In genomic region chr9:125043148-125043547, GRCh38 we compare ENCODE assay signal across 11 cellular contexts.
"Had no signal": no experiment of that assay in that cellular context is flagged by ENCODE, and none has a peak within 500 bp of the region (broad histone marks: within the 10 kb centered on the region; RNA-seq: fewer than 3 reads in every experiment).

No MANE protein-coding gene starts in this region.

- H3K4me2 ChIP-seq: GM23338 had no signal

- H3K4me3 ChIP-seq: GM23248, GM23338, HAP-1 had no signal

- H3K9ac ChIP-seq: GM23248 had no signal

- H2AFZ ChIP-seq: GM23248, GM23338 had no signal

- H3K9me3 ChIP-seq: HAP-1 had no signal

- H3K4me1 ChIP-seq: HAP-1 had no signal

- H3K36me3 ChIP-seq: HAP-1 had no signal

- FAIRE-seq: H1, H54 had no signal

- ATAC-seq: GM23338, HCT116 had no signal

- DNase-seq: GM23248, GOT3, H7, H9, HCEC 1CT, HFFc6 had no signal

- H3K27ac ChIP-seq: GM23248 had no signal
